ENCODE assay signal across 8 cellular contexts in the genomic region with DNA sequence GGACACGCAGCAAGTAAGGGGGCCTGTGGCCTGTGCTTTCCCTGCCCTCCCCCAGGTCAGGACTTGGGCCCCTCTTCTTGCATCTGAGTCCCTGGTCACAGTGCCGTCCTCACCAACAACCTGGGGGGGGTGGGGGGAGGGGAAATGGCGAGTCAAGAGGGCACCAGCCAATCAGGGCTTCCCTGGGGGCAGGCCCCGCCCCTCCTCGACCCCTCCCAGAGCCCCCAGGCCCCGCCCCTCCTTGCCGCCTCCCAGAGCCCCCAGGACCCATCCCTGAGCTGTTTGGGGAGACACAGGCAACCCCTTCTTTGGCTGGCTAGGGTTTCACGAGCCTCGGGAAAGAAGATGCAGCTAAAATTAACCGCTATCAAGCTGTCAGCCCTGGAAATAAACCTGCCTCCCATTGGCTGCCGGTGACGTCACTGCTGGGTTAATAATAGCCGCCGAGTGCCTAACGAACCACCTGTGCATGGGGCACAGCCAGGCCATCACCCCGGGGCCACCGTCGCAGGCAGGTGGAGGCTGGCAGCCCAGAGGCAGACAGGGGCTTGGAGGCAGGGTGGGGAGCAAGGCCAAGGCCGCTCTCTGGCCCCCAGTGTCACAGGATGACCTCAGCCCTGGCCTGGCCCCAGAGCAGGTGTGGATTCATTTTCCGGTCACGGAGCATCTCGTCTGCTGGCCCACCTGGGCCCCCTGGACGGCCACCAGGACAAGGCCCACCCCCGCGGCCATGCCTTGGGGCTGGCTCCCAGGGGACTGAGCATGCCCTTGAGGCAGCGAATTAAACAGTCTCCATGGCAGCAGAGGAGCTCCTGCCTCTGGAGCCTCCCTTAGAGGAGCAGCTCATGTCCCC. TPM values are rescaled to one million over a fixed set of nuclear protein-coding genes. Genes with fewer than 3 reads are reported as not detected.
DNase-seq lines count a peak whose midpoint lies in the region; ATAC-seq and TF ChIP-seq lines count a peak whose summit lies in the region.
"Had no signal": no experiment of that assay in that cellular context is flagged by ENCODE, and none has a peak within 500 bp of the region (broad histone marks: within the 10 kb centered on the region; RNA-seq: fewer than 3 reads in every experiment).

No MANE protein-coding gene starts in this region.

- no peak overlapping the region for H3K27ac ChIP-seq in IMR-90 (ENCODE audit: insufficient read depth, low read length)

- TF ChIP-seq CTCF in IMR-90 (conservative IDR thresholded peaks at IDR 0.05; ENCODE audit: low read depth, low read length) (no peak), epithelial cell of esophagus (IDR thresholded peaks at IDR 0.05; ENCODE audit: insufficient read depth, low read depth, low read length, missing control alignments) (no peak)

- H3K9me3 ChIP-seq in IMR-90 (ENCODE audit: control insufficient read depth, insufficient read depth, low read length), result peaks cover 23% of the 10 kb centered on the region

- no peaks in the 10 kb centered on the region for H3K79me1 ChIP-seq in IMR-90 (ENCODE audit: low read depth in 1 of 2, low read length in 2 of 2)

- H2AFZ ChIP-seq in IMR-90 (replicated peaks; ENCODE audit: low read length, poor library complexity), result peak overlapping the region; percentile 43

- no peak overlapping the region for H3K27ac Mint-ChIP-seq in immature natural killer cell

- no peak overlapping the region for H2BK120ac ChIP-seq in IMR-90 (ENCODE audit: low read depth, low read length)

- H3K4me3 ChIP-seq in IMR-90 (ENCODE audit: insufficient read depth, low read depth, low read length) (no peak overlapping the region), epithelial cell of esophagus (ENCODE audit: low read length) (no peak overlapping the region)

- 0 out of 2 replicates have a peak, but pooled peaks cover 3% of the 10 kb centered on the region for H3K4me1 ChIP-seq in IMR-90 (ENCODE audit: control insufficient read depth, insufficient read depth, low read length)

- no peak overlapping the region for H2BK5ac ChIP-seq in IMR-90 (ENCODE audit: low read depth, low read length, poor library complexity, severe bottlenecking)

- no peak overlapping the region for H3K14ac ChIP-seq in IMR-90 (replicated peaks; ENCODE audit: low read depth, low read length)

- CTCF ChIA-PET in IMR-90 (lab: Yijun Ruan, JAX), result no interaction called here

- no peaks in the 10 kb centered on the region for H3K4me1 Mint-ChIP-seq in immature natural killer cell

- no peak overlapping the region for H3K4me2 ChIP-seq in IMR-90 (ENCODE audit: low read depth, low read length)

- peaks cover 0 to 3% (median 3%) of the 10 kb centered on the region in 3 donors for H3K36me3 Mint-ChIP-seq in immature natural killer cell

- intact Hi-C loops in IMR-90 (cut with micrococcal nuclease), result no loop called here

- no peak overlapping the region for H3K9ac ChIP-seq in IMR-90 (ENCODE audit: low read depth, low read length)

- H3K9me3 Mint-ChIP-seq in immature natural killer cell, result peaks cover 0 to 5% (median 0%) of the 10 kb centered on the region in 6 donors

- H4K91ac ChIP-seq in IMR-90 (ENCODE audit: insufficient read depth, low read depth, low read length), result no peak overlapping the region

- H4K20me1 ChIP-seq in IMR-90 (ENCODE audit: insufficient read depth, low read length), result no peaks in the 10 kb centered on the region; the same call in 1 of the 2 replicates

- H4K5ac ChIP-seq in IMR-90 (ENCODE audit: low read depth, low read length), result no peak overlapping the region

- H3K36me3 ChIP-seq in IMR-90 (ENCODE audit: control insufficient read depth, insufficient read depth, low read length), result no peaks in the 10 kb centered on the region

- POLR2A ChIA-PET in IMR-90 (lab: Charles Lee; ENCODE audit: unreplicated experiment), result interaction anchor here (0.7 kb wide), 1 partner anchor 65 kb away, joined by 4 read pairs; no protein-coding TSS in a partner anchor

- no peak overlapping the region for H3K56ac ChIP-seq in IMR-90 (ENCODE audit: extremely low read depth, insufficient read depth, low read length)

- H2AK5ac ChIP-seq in IMR-90 (ENCODE audit: low read depth, low read length), result no peak overlapping the region

- H2BK15ac ChIP-seq in IMR-90 (ENCODE audit: low read depth, low read length), result no peak overlapping the region

- H4K8ac ChIP-seq in IMR-90 (ENCODE audit: low read depth in 2 of 2, low read length in 2 of 2), result no peak overlapping the region

- no peak overlapping the region for H3K4ac ChIP-seq in IMR-90 (ENCODE audit: low read depth, low read length)

- TF ChIP-seq RAD21 in IMR-90 (IDR thresholded peaks at IDR 0.05; ENCODE audit: low read length), result no peak

- no peak overlapping the region for H3K4me3 Mint-ChIP-seq in immature natural killer cell

- no TSS peak for BruUV-seq in IMR-90 (replicated peaks; lab: Mats Ljungman, UMichigan)

- ATAC-seq in IMR-90 (ENCODE audit: low read depth), result no peak
- ATAC-seq in GM19035 (IDR thresholded peaks at IDR 0.05; ENCODE audit: unreplicated experiment), result no peak

- peaks cover 52% of the 10 kb centered on the region for H3K27me3 ChIP-seq in IMR-90 (ENCODE audit: control insufficient read depth, insufficient read depth, low read length)

- dilution Hi-C loops in IMR-90 (cut with HindIII; ENCODE audit: low sequenced_read_pairs, unreplicated experiment), result no loop called here

- H2BK20ac ChIP-seq in IMR-90 (ENCODE audit: low read depth, low read length), result no peak overlapping the region

- WGBS in IMR-90 (ENCODE audit: extremely low coverage in 2 of 2, insufficient read length in 1 of 2), 2 experiments, result 26% methylated on average over 16 of the region's 26 CpGs; no CpG with 5 or more reads in 1 of the 2 experiments

- no peak overlapping the region for H3K23ac ChIP-seq in IMR-90 (ENCODE audit: low read depth, low read length)

- peaks cover 2 to 7% (median 4%) of the 10 kb centered on the region in 3 donors for H3K27me3 Mint-ChIP-seq in immature natural killer cell (ENCODE audit: low read depth in 3 of 3)

- peak overlapping the region; percentile 42 for H2AK9ac ChIP-seq in IMR-90 (replicated peaks; ENCODE audit: low read depth, low read length, poor library complexity)

- in situ Hi-C loops in IMR-90 (cut with MboI; ENCODE audit: low sequenced_read_pairs), result no loop called here

- H3K18ac ChIP-seq in IMR-90 (ENCODE audit: low read depth, low read length), result no peak overlapping the region

- no peak for TF ChIP-seq POLR2A in IMR-90 (IDR thresholded peaks at IDR 0.05; ENCODE audit: low read depth, low read length)

- no peaks in the 10 kb centered on the region for H3K9me1 ChIP-seq in IMR-90 (ENCODE audit: insufficient read depth, low read length)

- DNase-seq in IMR-90 (peak; percentile 16), NCI-H510A (lab: John Stamatoyannopoulos, UW) (peak; percentile 18), epithelial cell of esophagus (ENCODE audit: low read depth) (peak; percentile 26), putamen (ENCODE audit: low spot score) (peak; percentile 72), NOMO-1 treated with DMSO at 0.1 percent for 48 hours (lab: John Stamatoyannopoulos, UW; ENCODE audit: unreplicated experiment) (no peak), immature natural killer cell (no peak)

TF ChIP-seq in IMR-90, 13 proteins besides CTCF, POLR2A, EP300 and RAD21 (continues in another document):
- TF ChIP-seq CHD1 (IDR thresholded peaks at IDR 0.05; ENCODE audit: low read depth, low read length) (no peak), SMC3 (IDR thresholded peaks at IDR 0.05; ENCODE audit: low read depth, low read length) (no peak), CEBPB (IDR thresholded peaks at IDR 0.05; ENCODE audit: low read depth, low read length) (no peak), MXI1 (IDR thresholded peaks at IDR 0.05; ENCODE audit: borderline replicate concordance, low read depth, low read length) (no peak), MAZ (IDR thresholded peaks at IDR 0.05; ENCODE audit: borderline replicate concordance, low read depth, low read length) (no peak), RCOR1 (IDR thresholded peaks at IDR 0.05; ENCODE audit: insufficient replicate concordance, low read length) (no peak), MAFK (IDR thresholded peaks at IDR 0.05; ENCODE audit: low read depth, low read length) (no peak), NFE2L2 (IDR thresholded peaks at IDR 0.05; ENCODE audit: low read depth, low read length) (no peak), USF2 (IDR thresholded peaks at IDR 0.05; ENCODE audit: low read depth, low read length) (no peak), BHLHE40 (IDR thresholded peaks at IDR 0.05; ENCODE audit: low read depth, low read length) (no peak), RFX5 (IDR thresholded peaks at IDR 0.05; ENCODE audit: low read depth, low read length) (no peak)

RNA-seq across cellular contexts. Expression of gene EEF1A2, which starts 3.2 kb away (rescaled TPM):
- 1.3 and 2.2 TPM in 2 replicates for total RNA-seq in IMR-90 (2012; rRNA removed)
- polyA plus RNA-seq in IMR-90 (2012; rRNA removed), result 3.2 and 4.6 TPM in 2 replicates
- 3.8 and 11.2 TPM in 2 replicates for polyA plus RNA-seq in IMR-90 (2012; cell fraction: cytosol; rRNA removed)
- 4.7 and 11.2 TPM in 2 replicates for polyA plus RNA-seq in IMR-90 (2012; cell fraction: nucleus; rRNA removed; ENCODE audit: low replicate concordance)
- not detected for polyA plus RNA-seq in immature natural killer cell

RNA-seq across cellular contexts. Expression of gene PPDPF, which starts 18.5 kb away (rescaled TPM):
- 12.9 and 17.2 TPM in 2 replicates for total RNA-seq in IMR-90 (2012; rRNA removed)
- 171 and 200 TPM in 2 replicates for polyA plus RNA-seq in IMR-90 (2012; rRNA removed)
- 100 and 301 TPM in 2 replicates for polyA plus RNA-seq in IMR-90 (2012; cell fraction: cytosol; rRNA removed)
- 38.4 and 113 TPM in 2 replicates for polyA plus RNA-seq in IMR-90 (2012; cell fraction: nucleus; rRNA removed; ENCODE audit: low replicate concordance)
- polyA plus RNA-seq in immature natural killer cell, result 10 to 100 TPM; 14.9 to 84.3 (median 41.9) TPM

RNA-seq across cellular contexts. Expression of gene KCNQ2, which starts 29.6 kb away (rescaled TPM):
- total RNA-seq in IMR-90 (2012; rRNA removed), result not detected in 2 replicates
- 0.02 TPM in 1 of 2 replicates, not detected in the other for polyA plus RNA-seq in IMR-90 (2012; rRNA removed)
- 0.25 TPM in 1 of 2 replicates, not detected in the other for polyA plus RNA-seq in IMR-90 (2012; cell fraction: cytosol; rRNA removed)
- 0.07 TPM in 1 of 2 replicates, not detected in the other for polyA plus RNA-seq in IMR-90 (2012; cell fraction: nucleus; rRNA removed; ENCODE audit: low replicate concordance)
- polyA plus RNA-seq in immature natural killer cell, result under 1 TPM in 1 of 3 donors, not detected in 2; 0.73 TPM
- total RNA-seq: aorta had no signal
- polyA plus RNA-seq: aorta had no signal

RNA-seq across cellular contexts. Expression of gene PTK6, which starts 35.1 kb away (rescaled TPM):
- not detected in 2 replicates for total RNA-seq in IMR-90 (2012; rRNA removed)
- polyA plus RNA-seq in IMR-90 (2012; rRNA removed) (0.07 TPM in 1 of 2 replicates, not detected in the other), immature natural killer cell (under 1 TPM in 1 of 3 donors, not detected in 2; 0.37 TPM)
- 0.03 and 0.04 TPM in 2 replicates for polyA plus RNA-seq in IMR-90 (2012; cell fraction: cytosol; rRNA removed)
- polyA plus RNA-seq in IMR-90 (2012; cell fraction: nucleus; rRNA removed; ENCODE audit: low replicate concordance), result 0.19 and 0.28 TPM in 2 replicates

RNA-seq across cellular contexts. Expression of gene SRMS, which starts 45.5 kb away (rescaled TPM):
- not detected in 2 replicates for total RNA-seq in IMR-90 (2012; rRNA removed)
- polyA plus RNA-seq in IMR-90 (2012; rRNA removed) (not detected in 2 replicates), immature natural killer cell (not detected)
- not detected in 2 replicates for polyA plus RNA-seq in IMR-90 (2012; cell fraction: cytosol; rRNA removed)
- polyA plus RNA-seq in IMR-90 (2012; cell fraction: nucleus; rRNA removed; ENCODE audit: low replicate concordance), result not detected in 2 replicates
- total RNA-seq: aorta had no signal
- polyA plus RNA-seq: aorta had no signal

Comparison
In these comparisons a context has a peak if more than half of its experiments do, and no peak if none do; other contexts are left out.
1. DNase-seq: peak in IMR-90 (single experiment), NCI-H510A (single experiment), epithelial cell of esophagus (single experiment) and putamen (single experiment); none in NOMO-1 treated with DMSO at 0.1 percent for 48 hours (single experiment) and immature natural killer cell (0 of 3).